Comparison of ENCODE assay signal across 1 cellular context in the genomic region with DNA sequence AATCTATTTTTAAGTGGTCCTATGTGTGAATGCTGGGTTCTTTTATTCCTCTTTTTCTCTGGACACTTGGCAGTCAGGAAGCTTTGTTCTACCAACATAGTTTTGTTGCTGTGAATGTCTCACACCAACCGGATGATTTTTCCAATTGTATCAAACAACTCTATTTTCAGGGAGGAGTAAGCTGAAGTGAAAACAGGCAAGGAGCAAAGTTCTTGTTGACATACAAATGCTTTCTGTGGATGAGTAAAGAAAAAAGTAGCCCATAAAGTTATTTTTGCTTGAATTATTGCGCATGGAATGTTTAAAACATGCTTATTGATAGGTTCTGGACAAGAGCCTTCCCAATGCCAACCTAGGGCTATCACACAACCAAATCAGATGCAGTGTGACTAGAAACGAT.
TF ChIP-seq lines count a peak whose summit lies in the region.

No MANE protein-coding gene starts in this region.

TF ChIP-seq in liver, 16 proteins besides CTCF, POLR2A, EP300 and RAD21:
- TF ChIP-seq EGR1 (IDR thresholded peaks at IDR 0.05; ENCODE audit: low read depth in 2 of 2) (peak in 1 of 2 donors; percentile 12), ATF3 (IDR thresholded peaks at IDR 0.05) (no peak), JUND (IDR thresholded peaks at IDR 0.05) (peak in 1 of 2 donors; percentile 18), RXRA (IDR thresholded peaks at IDR 0.05) (peak in 1 of 2 donors; percentile 41), SP1 (IDR thresholded peaks at IDR 0.05) (peak; percentile 93), HNF4G (IDR thresholded peaks at IDR 0.05) (peak; percentile 62), REST (IDR thresholded peaks at IDR 0.05) (peak; percentile 47), ZBTB33 (IDR thresholded peaks at IDR 0.05) (peak; percentile 24), TAF1 (conservative IDR thresholded peaks at IDR 0.05) (peak; percentile 41), GABPA (IDR thresholded peaks at IDR 0.05 in 1 of 2, conservative IDR thresholded peaks at IDR 0.05 in 1 of 2) (no peak), NR2F2 (IDR thresholded peaks at IDR 0.05) (no peak), FOXA2 (IDR thresholded peaks at IDR 0.05) (peak; percentile 91), MAX (IDR thresholded peaks at IDR 0.05) (no peak), HNF4A (conservative IDR thresholded peaks at IDR 0.05) (peak; percentile 89 to 90), YY1 (IDR thresholded peaks at IDR 0.05) (peak; percentile 42), FOXA1 (IDR thresholded peaks at IDR 0.05) (peak; percentile 83)
